Comparison of ENCODE assay signal across 11 cellular contexts in genomic region chr2:42844901-42845685, GRCh38. TPM values are rescaled to one million over a fixed set of nuclear protein-coding genes. Genes with fewer than 3 reads are reported as not detected.
A peak's percentile ranks its signal among the peaks of the same experiment; 100 is the strongest.
DNase-seq lines count a peak whose midpoint lies in the region; ATAC-seq and TF ChIP-seq lines count a peak whose summit lies in the region.
"Had no signal": no experiment of that assay in that cellular context is flagged by ENCODE, and none has a peak within 500 bp of the region (broad histone marks: within the 10 kb centered on the region; RNA-seq: fewer than 3 reads in every experiment).

No MANE protein-coding gene starts in this region.

- H3K27ac ChIP-seq in BLaER1 treated with 17β-estradiol and CSF1 and Interleukin-3, amounts not matched to agents 10 nM and 100 nM = no peak overlapping the region
- H3K27ac ChIP-seq: SK-N-MC had no signal

- intact Hi-C loops in cardiac septum (cut with DNase I) = no loop called here

- H3K9me3 ChIP-seq in BLaER1 treated with 17β-estradiol and CSF1 and Interleukin-3, amounts not matched to agents 10 nM and 100 nM (replicated peaks in 1 of 11) = no peaks in the 10 kb centered on the region
- H3K9me3 ChIP-seq in T-helper 17 cell (ENCODE audit: control insufficient read depth, low read length, poor library complexity, severe bottlenecking) = no peaks in the 10 kb centered on the region

- H3K27me3 ChIP-seq in BLaER1 treated with 17β-estradiol and CSF1 and Interleukin-3, amounts not matched to agents 10 nM and 100 nM = no peaks in the 10 kb centered on the region

- no peaks in the 10 kb centered on the region for H4K20me1 ChIP-seq in BLaER1 treated with 17β-estradiol and CSF1 and Interleukin-3, amounts not matched to agents 10 nM and 100 nM

- H3K36me3 Mint-ChIP-seq in T-helper 17 cell (ENCODE audit: low read depth) = no peaks in the 10 kb centered on the region

- H3K36me3 ChIP-seq in BLaER1 treated with 17β-estradiol and CSF1 and Interleukin-3, amounts not matched to agents 10 nM and 100 nM = no peaks in the 10 kb centered on the region

- H3K27me3 Mint-ChIP-seq in T-helper 17 cell = peaks cover 15% of the 10 kb centered on the region

- peaks cover 20 to 44% (median 33%) of the 10 kb centered on the region in 10 experiments for H3K4me1 ChIP-seq in BLaER1 treated with 17β-estradiol and CSF1 and Interleukin-3, amounts not matched to agents 10 nM and 100 nM

- H3K4me2 ChIP-seq in BLaER1 treated with 17β-estradiol and CSF1 and Interleukin-3, amounts not matched to agents 10 nM and 100 nM = peak overlapping the region; percentile 8 to 47 (median 34); a peak in 17 of 22 replicates

- no peak for TF ChIP-seq POLR2A in erythroblast (IDR thresholded peaks at IDR 0.05; ENCODE audit: low read length)

- 0 out of 22 replicates have a peak overlapping the region, but pooled peaks of 2 of the 11 experiments have one; percentile 18 to 22 for H3K9ac ChIP-seq in BLaER1 treated with 17β-estradiol and CSF1 and Interleukin-3, amounts not matched to agents 10 nM and 100 nM

- H3K4me1 Mint-ChIP-seq in T-helper 17 cell = no peaks in the 10 kb centered on the region

- H3K4me3 ChIP-seq in BLaER1 treated with 17β-estradiol and CSF1 and Interleukin-3, amounts not matched to agents 10 nM and 100 nM = no peak overlapping the region
- H3K4me3 ChIP-seq: SK-N-MC had no signal

- no peak for ATAC-seq in T-helper 17 cell

- no peak overlapping the region for H3K4me3 Mint-ChIP-seq in T-helper 17 cell

- peak overlapping the region; percentile 32 for H3K27ac Mint-ChIP-seq in T-helper 17 cell

- DNase-seq in T-helper 17 cell = no peak
- peak; percentile 68 for DNase-seq in cardiac septum (ENCODE audit: low spot score)
- DNase-seq in renal cortical epithelial cell (ENCODE audit: low read depth) = peak; percentile 51
- no peak for DNase-seq in GM19240 (ENCODE audit: insufficient read length, low spot score)
- DNase-seq in erythroblast (lab: John Stamatoyannopoulos, UW) = no peak
- DNase-seq in T-helper 2 cell = no peak
- DNase-seq in amniotic stem cell (lab: John Stamatoyannopoulos, UW) = no peak
- DNase-seq: DMS 273 treated with DMSO at 0.1 percent for 48 hours had no signal

RNA-seq across cellular contexts. Expression of gene HAAO, which starts 52.7 kb away (rescaled TPM):
- total RNA-seq in T-helper 17 cell (under 1 TPM in 1 of 2 donors, not detected in 1; 0.37 TPM), cardiac septum (2.5 TPM), renal cortical epithelial cell (1.1 and 1.2 TPM in 2 replicates)
- total RNA-seq: LHCN-M2 had no signal

Comparison
In these comparisons a context has a peak if more than half of its experiments do, and no peak if none do; other contexts are left out.
1. DNase-seq: peak in cardiac septum (single experiment) and renal cortical epithelial cell (single experiment); none in T-helper 17 cell (0 of 3), GM19240 (single experiment), erythroblast (0 of 2), T-helper 2 cell (0 of 5) and amniotic stem cell (single experiment).